ENCODE assay signal across 27 cellular contexts in the genomic region with DNA sequence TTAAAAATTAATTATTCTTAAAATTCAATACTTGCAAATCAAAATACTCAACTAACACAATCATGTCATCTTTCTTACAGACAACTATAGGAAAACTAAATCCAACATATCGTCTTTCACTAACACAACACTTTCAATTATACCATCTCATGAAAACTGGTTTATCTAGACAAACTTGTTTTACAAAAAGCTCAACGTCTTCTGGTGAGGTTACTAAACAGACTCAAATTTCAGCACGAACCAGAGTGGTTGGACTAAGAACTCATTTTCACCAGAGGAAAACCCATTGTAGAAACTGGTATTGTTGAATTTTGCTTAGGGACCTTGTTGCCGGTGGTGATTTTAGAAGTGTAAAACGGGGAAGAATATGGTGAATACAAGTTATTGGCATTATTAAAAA. TPM values are rescaled to one million over a fixed set of nuclear protein-coding genes. Genes with fewer than 3 reads are reported as not detected.
DNase-seq lines count a peak whose midpoint lies in the region; ATAC-seq and TF ChIP-seq lines count a peak whose summit lies in the region.
"Had no signal": no experiment of that assay in that cellular context is flagged by ENCODE, and none has a peak within 500 bp of the region (broad histone marks: within the 10 kb centered on the region; RNA-seq: fewer than 3 reads in every experiment).

No MANE protein-coding gene starts in this region.

- intact Hi-C loops in left colon (cut with DNase I, micrococcal nuclease), result no loop called here
- intact Hi-C loops in CD14-positive monocyte (cut with micrococcal nuclease), result no loop called here

- WGBS in suprapubic skin, result 65% methylated on average over 5 of the region's 5 CpGs

- H3K4me3 ChIP-seq in epithelial cell of esophagus (ENCODE audit: low read length) (no peak overlapping the region), suprapubic skin (no peak overlapping the region)
- H3K4me3 ChIP-seq: A549; BLaER1 treated with 17β-estradiol and CSF1 and Interleukin-3, amounts not matched to agents 10 nM and 100 nM; HAP-1; ovary; SJSA1; transverse colon had no signal

- H3K4me1 ChIP-seq in suprapubic skin, result peaks cover 3% of the 10 kb centered on the region
- H3K4me1 ChIP-seq: HAP-1, SJSA1, transverse colon had no signal

- H3K27me3 Mint-ChIP-seq in CD14-positive monocyte (ENCODE audit: low read depth in 3 of 3), result peaks cover 0 to 2% (median 0%) of the 10 kb centered on the region in 3 donors
- H3K27me3 Mint-ChIP-seq: stimulated activated naive CD8-positive, alpha-beta T cell treated with anti-CD3 and anti-CD28 coated beads, Interleukin-15, Interleukin-2, amounts not matched to agents 100 ng/mL and 50 ng/mL, for 24 hours had no signal

- no peak for TF ChIP-seq CTCF in epithelial cell of esophagus (IDR thresholded peaks at IDR 0.05; ENCODE audit: insufficient read depth, low read depth, low read length, missing control alignments)
- TF ChIP-seq CTCF in suprapubic skin (IDR thresholded peaks at IDR 0.05), result no peak
- no peak for TF ChIP-seq CTCF in CD14-positive monocyte (IDR thresholded peaks at IDR 0.05)

- peak overlapping the region in 2 of 7 donors; percentile 12 to 26 for H3K27ac Mint-ChIP-seq in CD14-positive monocyte
- H3K27ac Mint-ChIP-seq: natural killer cell; stimulated activated naive CD8-positive, alpha-beta T cell treated with anti-CD3 and anti-CD28 coated beads, Interleukin-15, Interleukin-2, amounts not matched to agents 100 ng/mL and 50 ng/mL, for 24 hours; T-helper 2 cell treated with Interferon-gamma antibody and Interleukin-4, amounts not matched to agents 5 μg/mL and 100 μg/mL, for 36 hours had no signal

- TF ChIP-seq EP300 in suprapubic skin (IDR thresholded peaks at IDR 0.05), result no peak

- TF ChIP-seq POLR2A in suprapubic skin (IDR thresholded peaks at IDR 0.05), result no peak

- H3K36me3 ChIP-seq in suprapubic skin, result peaks cover 69% of the 10 kb centered on the region
- H3K36me3 ChIP-seq: ovary had no signal

- no peaks in the 10 kb centered on the region for H3K9me3 ChIP-seq in suprapubic skin
- H3K9me3 ChIP-seq: A549; BLaER1 treated with 17β-estradiol and CSF1 and Interleukin-3, amounts not matched to agents 10 nM and 100 nM; HAP-1; ovary; SJSA1; transverse colon had no signal

- H3K4me3 Mint-ChIP-seq in CD14-positive monocyte, result no peak overlapping the region
- H3K4me3 Mint-ChIP-seq: natural killer cell; stimulated activated naive CD8-positive, alpha-beta T cell treated with anti-CD3 and anti-CD28 coated beads, Interleukin-15, Interleukin-2, amounts not matched to agents 100 ng/mL and 50 ng/mL, for 24 hours; T-helper 2 cell treated with Interferon-gamma antibody and Interleukin-4, amounts not matched to agents 5 μg/mL and 100 μg/mL, for 36 hours had no signal

- no peaks in the 10 kb centered on the region for H3K9me3 Mint-ChIP-seq in CD14-positive monocyte
- H3K9me3 Mint-ChIP-seq: natural killer cell; stimulated activated naive CD8-positive, alpha-beta T cell treated with anti-CD3 and anti-CD28 coated beads, Interleukin-15, Interleukin-2, amounts not matched to agents 100 ng/mL and 50 ng/mL, for 24 hours; T-helper 2 cell treated with Interferon-gamma antibody and Interleukin-4, amounts not matched to agents 5 μg/mL and 100 μg/mL, for 36 hours had no signal

- no peaks in the 10 kb centered on the region for H3K27me3 ChIP-seq in suprapubic skin
- H3K27me3 ChIP-seq: BLaER1 treated with 17β-estradiol and CSF1 and Interleukin-3, amounts not matched to agents 10 nM and 100 nM; ovary; SJSA1; transverse colon had no signal

- peaks cover 63 to 84% of the 10 kb centered on the region in 2 donors for H3K36me3 Mint-ChIP-seq in CD14-positive monocyte

- peak; percentile 26 for DNase-seq in SIG-M5 treated with dmso at 0.1 percent for 504 hours (lab: John Stamatoyannopoulos, UW; ENCODE audit: unreplicated experiment)
- no peak for DNase-seq in SIG-M5 (lab: John Stamatoyannopoulos, UW)
- DNase-seq in NCI-H510A treated with DMSO at 0.1 percent for 48 hours (lab: John Stamatoyannopoulos, UW), result peak; percentile 77
- peak; percentile 87 for DNase-seq in epithelial cell of esophagus (ENCODE audit: low read depth)
- no peak for DNase-seq in suprapubic skin (ENCODE audit: low spot score in 2 of 2)
- no peak for DNase-seq in left colon
- no peak for DNase-seq in stimulated activated CD4-positive, alpha-beta T cell treated with anti-CD3 and anti-CD28 coated beads, Interleukin-4, amount 100 ng/mL, for 24 hours
- DNase-seq in CD14-positive monocyte (ENCODE audit: low spot score), result no peak
- DNase-seq: activated CD4-positive, CD25-positive, alpha-beta regulatory T cell treated with anti-CD3 and anti-CD28 coated beads, Interleukin-2, amount 50 U/mL, for 72 hours; amniotic stem cell; foreskin melanocyte; hypothalamus; mesendoderm; natural killer cell; NCI-H1694 treated with DMSO at 0.1 percent for 48 hours; NCI-H524; OCI-M1; ovary; stimulated activated CD4-positive, alpha-beta T cell treated with anti-CD3 and anti-CD28 coated beads, Interleukin-2, amount 100 ng/mL, for 24 hours; transverse colon had no signal

- H3K27ac ChIP-seq in suprapubic skin, result peak overlapping the region; percentile 9
- H3K27ac ChIP-seq: A549; BLaER1 treated with 17β-estradiol and CSF1 and Interleukin-3, amounts not matched to agents 10 nM and 100 nM; ovary; SJSA1; transverse colon had no signal

- no peak for ATAC-seq in left colon
- ATAC-seq: A549, HepG2, natural killer cell had no signal

- H3K4me1 Mint-ChIP-seq in CD14-positive monocyte, result peaks cover 7% of the 10 kb centered on the region
- H3K4me1 Mint-ChIP-seq: natural killer cell had no signal

RNA-seq across cellular contexts. Expression of a gene that starts 52.2 kb away (rescaled TPM):
- total RNA-seq in suprapubic skin (100 to 1,000 TPM in 3 of 4 donors, 10 to 100 TPM in 1; 91.5 to 122 (median 115) TPM), left colon (10 to 100 TPM; 47.9 to 55.9 TPM)
- polyA plus RNA-seq in CD14-positive monocyte, result 10 to 100 TPM; 19.6 to 28.5 TPM

Comparison
In these comparisons a context has a peak if more than half of its experiments do, and no peak if none do; other contexts are left out.
1. DNase-seq: peak in SIG-M5 treated with dmso at 0.1 percent for 504 hours (single experiment), NCI-H510A treated with DMSO at 0.1 percent for 48 hours (single experiment) and epithelial cell of esophagus (single experiment); none in SIG-M5 (single experiment), suprapubic skin (0 of 2), left colon (0 of 2), stimulated activated CD4-positive, alpha-beta T cell treated with anti-CD3 and anti-CD28 coated beads, Interleukin-4, amount 100 ng/mL, for 24 hours (single experiment) and CD14-positive monocyte (single experiment).